ENCODE assay signal across 6 cellular contexts in genomic region chr20:62367483-62368302, GRCh38. TPM values are rescaled to one million over a fixed set of nuclear protein-coding genes. Genes with fewer than 3 reads are reported as not detected.
A peak's percentile ranks its signal among the peaks of the same experiment; 100 is the strongest.
DNase-seq lines count a peak whose midpoint lies in the region; ATAC-seq, FAIRE-seq and TF ChIP-seq lines count a peak whose summit lies in the region.

No MANE protein-coding gene starts in this region.

- no peaks in the 10 kb centered on the region for H3K9me3 Mint-ChIP-seq in astrocyte (ENCODE audit: unreplicated experiment)
- no peaks in the 10 kb centered on the region for H3K9me3 Mint-ChIP-seq in natural killer cell treated with Interleukin-12 subunit alpha and Interleukin-12 subunit beta and Interleukin-15 and Interleukin-18, amount 100 ng/mL, for 72 hours

- no peak overlapping the region for H3K27ac ChIP-seq in astrocyte (ENCODE audit: low read depth, low read length)

- no peaks in the 10 kb centered on the region for H3K27me3 ChIP-seq in astrocyte (ENCODE audit: insufficient read depth, low read length)

- no peak overlapping the region for H3K27ac Mint-ChIP-seq in astrocyte (ENCODE audit: unreplicated experiment)
- no peak overlapping the region for H3K27ac Mint-ChIP-seq in natural killer cell treated with Interleukin-12 subunit alpha and Interleukin-12 subunit beta and Interleukin-15 and Interleukin-18, amount 100 ng/mL, for 72 hours

- H3K9me3 ChIP-seq in astrocyte (ENCODE audit: insufficient read depth, low read depth, low read length), result no peaks in the 10 kb centered on the region

- H3K4me3 Mint-ChIP-seq in astrocyte (ENCODE audit: unreplicated experiment), result peak overlapping the region; percentile 45
- H3K4me3 Mint-ChIP-seq in natural killer cell treated with Interleukin-12 subunit alpha and Interleukin-12 subunit beta and Interleukin-15 and Interleukin-18, amount 100 ng/mL, for 72 hours, result peak overlapping the region; percentile 27

- no peak overlapping the region for H3K9ac ChIP-seq in astrocyte (ENCODE audit: low read length)

- peaks cover 20% of the 10 kb centered on the region for H3K4me1 Mint-ChIP-seq in astrocyte (ENCODE audit: low read depth, unreplicated experiment)
- no peaks in the 10 kb centered on the region for H3K4me1 Mint-ChIP-seq in natural killer cell treated with Interleukin-12 subunit alpha and Interleukin-12 subunit beta and Interleukin-15 and Interleukin-18, amount 100 ng/mL, for 72 hours (ENCODE audit: low read depth in 2 of 2)

- no peak for ATAC-seq in natural killer cell treated with Interleukin-12 subunit alpha and Interleukin-12 subunit beta and Interleukin-15 and Interleukin-18, amount 100 ng/mL, for 72 hours
- ATAC-seq in GM21723 (IDR thresholded peaks at IDR 0.05; ENCODE audit: unreplicated experiment), result no peak

- peaks cover 57% of the 10 kb centered on the region for H3K4me1 ChIP-seq in astrocyte (ENCODE audit: insufficient read depth, low read length)

- H3K36me3 Mint-ChIP-seq in astrocyte (ENCODE audit: low read depth, unreplicated experiment), result no peaks in the 10 kb centered on the region
- H3K36me3 Mint-ChIP-seq in natural killer cell treated with Interleukin-12 subunit alpha and Interleukin-12 subunit beta and Interleukin-15 and Interleukin-18, amount 100 ng/mL, for 72 hours, result no peaks in the 10 kb centered on the region

- no peak overlapping the region for H3K4me3 ChIP-seq in astrocyte (ENCODE audit: insufficient read depth, low read depth, low read length)

- no peak for TF ChIP-seq CTCF in astrocyte (IDR thresholded peaks at IDR 0.05; ENCODE audit: insufficient read depth, low read depth, low read length)

- no peak overlapping the region for H2AFZ ChIP-seq in astrocyte (ENCODE audit: low read depth, low read length)

- H3K4me2 ChIP-seq in astrocyte (ENCODE audit: low read length), result peak overlapping the region; percentile 79

- H4K20me1 ChIP-seq in astrocyte (ENCODE audit: insufficient read depth, low read length), result peaks cover 46% of the 10 kb centered on the region

- no peak for FAIRE-seq in astrocyte (lab: Jason Lieb, UNC)

- no peaks in the 10 kb centered on the region for H3K36me3 ChIP-seq in astrocyte (ENCODE audit: insufficient read depth, low read length)

- no peaks in the 10 kb centered on the region for H3K27me3 Mint-ChIP-seq in astrocyte (ENCODE audit: low read depth, unreplicated experiment)
- peaks cover 2 to 8% of the 10 kb centered on the region in 2 donors for H3K27me3 Mint-ChIP-seq in natural killer cell treated with Interleukin-12 subunit alpha and Interleukin-12 subunit beta and Interleukin-15 and Interleukin-18, amount 100 ng/mL, for 72 hours

- DNase-seq in NCI-H1092 treated with DMSO at 0.1 percent for 48 hours (lab: John Stamatoyannopoulos, UW) (peak; percentile 33), NCI-H1092 (lab: John Stamatoyannopoulos, UW) (no peak), astrocyte (ENCODE audit: low read depth) (no peak), NOMO-1 treated with DMSO at 0.1 percent for 48 hours (lab: John Stamatoyannopoulos, UW; ENCODE audit: unreplicated experiment) (no peak)
- DNase-seq in natural killer cell treated with Interleukin-12 subunit alpha and Interleukin-12 subunit beta and Interleukin-15 and Interleukin-18, amount 100 ng/mL, for 72 hours (ENCODE audit: low spot score), result peak; percentile 59

- H3K79me2 ChIP-seq in astrocyte (ENCODE audit: insufficient read depth, low read length), result peaks cover 14% of the 10 kb centered on the region

RNA-seq across cellular contexts. Expression of gene LAMA5, which starts 0.6 kb away (rescaled TPM):
- total RNA-seq in astrocyte, result 285 and 350 TPM in 2 replicates
- total RNA-seq in natural killer cell treated with Interleukin-12 subunit alpha and Interleukin-12 subunit beta and Interleukin-15 and Interleukin-18, amount 100 ng/mL, for 72 hours, result 1 to 10 TPM; 1.5 to 1.9 TPM

RNA-seq across cellular contexts. Expression of gene RPS21, which starts 19.2 kb away (rescaled TPM):
- total RNA-seq in astrocyte, result 1,126 and 1,251 TPM in 2 replicates
- total RNA-seq in natural killer cell treated with Interleukin-12 subunit alpha and Interleukin-12 subunit beta and Interleukin-15 and Interleukin-18, amount 100 ng/mL, for 72 hours, result 1,000 to 10,000 TPM; 1,109 to 1,318 TPM

RNA-seq across cellular contexts. Expression of gene CABLES2, which starts 39.4 kb away (rescaled TPM):
- total RNA-seq in astrocyte, result 4.4 and 5.4 TPM in 2 replicates
- 1 to 10 TPM; 9.4 to 9.5 TPM for total RNA-seq in natural killer cell treated with Interleukin-12 subunit alpha and Interleukin-12 subunit beta and Interleukin-15 and Interleukin-18, amount 100 ng/mL, for 72 hours

RNA-seq across cellular contexts. Expression of gene RBBP8NL, which starts 59.6 kb away (rescaled TPM):
- 0.14 TPM in 1 of 2 replicates, not detected in the other for total RNA-seq in astrocyte
- total RNA-seq in natural killer cell treated with Interleukin-12 subunit alpha and Interleukin-12 subunit beta and Interleukin-15 and Interleukin-18, amount 100 ng/mL, for 72 hours, result not detected

Comparison
In these comparisons a context has a peak if more than half of its experiments do, and no peak if none do; other contexts are left out.
1. DNase-seq: peak in NCI-H1092 treated with DMSO at 0.1 percent for 48 hours (single experiment) and natural killer cell treated with Interleukin-12 subunit alpha and Interleukin-12 subunit beta and Interleukin-15 and Interleukin-18, amount 100 ng/mL, for 72 hours (single experiment); none in NCI-H1092 (single experiment), astrocyte (single experiment) and NOMO-1 treated with DMSO at 0.1 percent for 48 hours (single experiment).
2. RNA of gene LAMA5, which starts 0.6 kb away (total RNA-seq): 285 to 350 TPM in astrocyte; 1.5 to 1.9 TPM in natural killer cell treated with Interleukin-12 subunit alpha and Interleukin-12 subunit beta and Interleukin-15 and Interleukin-18, amount 100 ng/mL, for 72 hours; every median in the first group is over 10 times any median in the second.